Comparison of ENCODE assay signal across 12 cellular contexts in the genomic region with DNA sequence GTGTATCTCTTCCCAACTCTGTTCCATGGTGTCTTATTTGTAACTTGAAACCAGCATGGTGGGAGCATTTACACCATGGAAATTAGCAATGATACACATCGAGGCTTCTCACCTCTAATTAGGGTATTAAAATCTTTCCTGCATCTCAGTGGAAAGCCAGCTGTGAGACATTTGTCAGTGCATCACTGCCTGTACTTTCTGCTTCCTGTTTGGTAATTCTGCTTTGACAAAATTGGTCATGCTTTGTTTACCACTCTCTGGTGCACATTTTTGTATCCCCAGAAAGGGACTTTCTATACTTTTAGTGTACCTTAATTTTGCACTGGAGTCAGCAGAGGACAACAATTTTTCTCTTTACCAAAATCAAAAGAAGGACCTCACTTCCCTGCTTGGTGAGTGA.
DNase-seq lines count a peak whose midpoint lies in the region; ATAC-seq, FAIRE-seq and TF ChIP-seq lines count a peak whose summit lies in the region.
"Had no signal": no experiment of that assay in that cellular context is flagged by ENCODE, and none has a peak within 500 bp of the region (broad histone marks: within the 10 kb centered on the region; RNA-seq: fewer than 3 reads in every experiment).

No MANE protein-coding gene starts in this region.

- TF ChIP-seq POLR2A in HepG2 (IDR thresholded peaks at IDR 0.05; ENCODE audit: insufficient read depth in 1 of 2, low read depth in 2 of 2, low read length in 2 of 2), result no peak

- H3K27me3 ChIP-seq in HepG2 (ENCODE audit: control insufficient read depth in 1 of 2, insufficient read depth in 2 of 2, low read length in 2 of 2), result no peaks in the 10 kb centered on the region

- in situ Hi-C loops in HepG2 (cut with HindIII; ENCODE audit: extremely low pct_ligation_motif_present, low pct_unique_long_range_greater_than_20kb), result no loop called here

- H3K27ac ChIP-seq in OCI-LY7 (ENCODE audit: low read depth, low read length, poor library complexity, severe bottlenecking) (peak overlapping the region; percentile 45), HepG2 (ENCODE audit: extremely low read length, insufficient read depth, low read length) (no peak overlapping the region)

- H3K4me1 ChIP-seq in OCI-LY7 (ENCODE audit: insufficient read depth, low read length, poor library complexity, severe bottlenecking) (peaks cover 35% of the 10 kb centered on the region), HepG2 (ENCODE audit: insufficient read depth, low read length) (no peaks in the 10 kb centered on the region)

- H2AFZ ChIP-seq in OCI-LY7 (ENCODE audit: low read length) (peak overlapping the region; percentile 80), HepG2 (ENCODE audit: low read length) (no peak overlapping the region)

- TF ChIP-seq RAD21 in HepG2 (CRISPR knock-in tag; IDR thresholded peaks at IDR 0.05), result no peak

- TF ChIP-seq EP300 in HepG2 (IDR thresholded peaks at IDR 0.05; ENCODE audit: low read depth in 2 of 2, low read length in 2 of 2) (no peak), HepG2 (CRISPR knock-in tag; IDR thresholded peaks at IDR 0.05; ENCODE audit: borderline replicate concordance) (no peak)

- H3K79me2 ChIP-seq in OCI-LY7 (ENCODE audit: insufficient read depth, low read depth, low read length), result no peaks in the 10 kb centered on the region
- no peaks in the 10 kb centered on the region for H3K79me2 ChIP-seq in HepG2 (ENCODE audit: insufficient read depth, low read length)

- no peaks in the 10 kb centered on the region for H3K9me2 ChIP-seq in OCI-LY7 (ENCODE audit: insufficient read depth, low read length)

- POLR2A ChIA-PET in OCI-LY7 (lab: Charles Lee) (interaction anchor here (1.3 to 2.0 kb wide), 3 partner anchors 9 to 23 kb away, joined by 4 to 12 read pairs (median 4); no protein-coding TSS in a partner anchor), HepG2 (lab: Yijun Ruan, JAX) (no interaction called here)

- no peaks in the 10 kb centered on the region for H3K36me3 ChIP-seq in OCI-LY7 (ENCODE audit: insufficient read depth, low read length)
- no peaks in the 10 kb centered on the region for H3K36me3 ChIP-seq in HepG2 (replicated peaks in 1 of 2; ENCODE audit: control insufficient read depth in 1 of 2, insufficient read depth in 2 of 2, low read length in 2 of 2)

- no peak for TF ChIP-seq CTCF in OCI-LY7 (conservative IDR thresholded peaks at IDR 0.05; ENCODE audit: low read length)
- no peak for TF ChIP-seq CTCF in HepG2 (CRISPR knock-in tag; IDR thresholded peaks at IDR 0.05)

- BruUV-seq in OCI-LY7 (replicated peaks; lab: Mats Ljungman, UMichigan), result no TSS peak
- BruUV-seq in HepG2 (replicated peaks; lab: Mats Ljungman, UMichigan), result no TSS peak

- ATAC-seq in GM18508 (IDR thresholded peaks at IDR 0.05; ENCODE audit: insufficient read depth, unreplicated experiment), result peak; percentile 67
- peak; percentile 92 for ATAC-seq in GM21367 (IDR thresholded peaks at IDR 0.05; ENCODE audit: unreplicated experiment)
- peak; percentile 56 for ATAC-seq in HG03060 (IDR thresholded peaks at IDR 0.05; ENCODE audit: low read depth, unreplicated experiment)
- ATAC-seq in HepG2, result no peak

- H4K20me1 ChIP-seq in OCI-LY7 (ENCODE audit: insufficient read depth, low read length), result no peaks in the 10 kb centered on the region
- H4K20me1 ChIP-seq in HepG2 (ENCODE audit: insufficient read depth, low read length), result no peaks in the 10 kb centered on the region

- no peak for FAIRE-seq in HepG2 (lab: Jason Lieb, UNC)

- WGBS in HepG2 (ENCODE audit: low lambda C conversion rate), result 0% methylated on average over 1 of the region's 1 CpG

- intact Hi-C loops in OCI-LY7 (cut with micrococcal nuclease; ENCODE audit: unreplicated experiment), result no loop called here
- intact Hi-C loops in HepG2 (cut with micrococcal nuclease; ENCODE audit: unreplicated experiment), result no loop called here

- no peak overlapping the region for H3K9ac ChIP-seq in HepG2 (ENCODE audit: insufficient read depth, low read depth, low read length)

- CTCF ChIA-PET in OCI-LY7 (lab: Charles Lee; ENCODE audit: unreplicated experiment), result no interaction called here
- CTCF ChIA-PET in HepG2 (lab: Yijun Ruan, JAX; ENCODE audit: low intra/inter-chr PET ratio, low total read pairs), result no interaction called here

- H3K4me2 ChIP-seq in OCI-LY7 (ENCODE audit: low read length) (peak overlapping the region; percentile 50), HepG2 (ENCODE audit: low read depth, low read length) (no peak overlapping the region)

- DNase-seq in OCI-LY7 (ENCODE audit: low spot score), result peak; percentile 63
- DNase-seq in NCI-H345 (lab: John Stamatoyannopoulos, UW), result no peak
- DNase-seq in NCI-H2107 treated with DMSO at 0.1 percent for 48 hours (lab: John Stamatoyannopoulos, UW; ENCODE audit: unreplicated experiment), result no peak
- no peak for DNase-seq in HepG2 (ENCODE audit: low spot score)
- no peak for DNase-seq in occipital lobe (lab: John Stamatoyannopoulos, UW)
- DNase-seq: activated CD8-positive, alpha-beta memory T cell treated with anti-CD3 and anti-CD28 coated beads, Interleukin-2, amount 50 U/mL, for 4 hours; Karpas-422; NCI-H526; posterior cingulate gyrus had no signal

- H3K4me3 ChIP-seq in OCI-LY7 (ENCODE audit: low read depth, low read length, poor library complexity, severe bottlenecking) (peak overlapping the region; percentile 9), HepG2 (replicated peaks in 1 of 3; ENCODE audit: insufficient read depth in 1 of 3, low read depth in 2 of 3, low read length in 3 of 3) (no peak overlapping the region)

- H3K9me3 ChIP-seq in OCI-LY7 (ENCODE audit: low read length) (peaks cover 9% of the 10 kb centered on the region), HepG2 (ENCODE audit: low read length) (no peaks in the 10 kb centered on the region)

TF ChIP-seq in HepG2, 621 proteins besides CTCF, POLR2A, EP300 and RAD21:
- TF ChIP-seq ZNF12 (CRISPR knock-in tag; IDR thresholded peaks at IDR 0.05), result no peak
- no peak for TF ChIP-seq TRIM24 (CRISPR knock-in tag; IDR thresholded peaks at IDR 0.05)
- TF ChIP-seq RAD51 (IDR thresholded peaks at IDR 0.05; ENCODE audit: borderline replicate concordance), result no peak
- no peak for TF ChIP-seq ARID5B (CRISPR knock-in tag; IDR thresholded peaks at IDR 0.05)
- no peak for TF ChIP-seq PLRG1 (conservative IDR thresholded peaks at IDR 0.05)
